ENCODE assay signal across 18 cellular contexts in genomic region chr11:82989628-82990404, GRCh38.
A peak's percentile ranks its signal among the peaks of the same experiment; 100 is the strongest.
DNase-seq lines count a peak whose midpoint lies in the region; ATAC-seq and TF ChIP-seq lines count a peak whose summit lies in the region.
"Had no signal": no experiment of that assay in that cellular context is flagged by ENCODE, and none has a peak within 500 bp of the region (broad histone marks: within the 10 kb centered on the region; RNA-seq: fewer than 3 reads in every experiment).

No MANE protein-coding gene starts in this region.

- peak overlapping the region; percentile 82 for H3K27ac ChIP-seq in SJCRH30
- peak overlapping the region; percentile 76 for H3K27ac ChIP-seq in ectodermal cell (ENCODE audit: insufficient read depth, low read depth, low read length, poor library complexity, severe bottlenecking)
- H3K27ac ChIP-seq: SJSA1 had no signal

- no peak for TF ChIP-seq CTCF in GM13977 (IDR thresholded peaks at IDR 0.05; ENCODE audit: extremely low read depth, insufficient read depth, missing control alignments)

- H3K9me3 ChIP-seq in SJCRH30 (replicated peaks) (no peaks in the 10 kb centered on the region), ectodermal cell (ENCODE audit: control insufficient read depth, low read length) (no peaks in the 10 kb centered on the region)
- H3K9me3 ChIP-seq: SJSA1 had no signal

- H3K27me3 ChIP-seq in SJCRH30 (no peaks in the 10 kb centered on the region), ectodermal cell (ENCODE audit: control insufficient read depth, insufficient read depth, low read length, poor library complexity, severe bottlenecking) (no peaks in the 10 kb centered on the region)
- H3K27me3 ChIP-seq: SJSA1 had no signal

- ATAC-seq in stimulated activated naive CD8-positive, alpha-beta T cell treated with anti-CD3 and anti-CD28 coated beads, Interleukin-15, Interleukin-2, amounts not matched to agents 100 U/mL and 50 U/mL, for 24 hours: peak; percentile 36
- ATAC-seq: activated CD8-positive, alpha-beta memory T cell treated with anti-CD3 and anti-CD28 coated beads, Interleukin-2, amount 10 ng/mL, durations not matched to agents 7 days and 5 days; left lobe of liver; right cardiac atrium had no signal

- peaks cover 26% of the 10 kb centered on the region for H3K4me1 ChIP-seq in SJCRH30
- H3K4me1 ChIP-seq in ectodermal cell (ENCODE audit: control insufficient read depth, insufficient read depth, low read length): peaks cover 15% of the 10 kb centered on the region

- DNase-seq in NCI-H2107 treated with DMSO at 0.1 percent for 48 hours (lab: John Stamatoyannopoulos, UW; ENCODE audit: unreplicated experiment) (peak; percentile 31), NCI-H2107 (lab: John Stamatoyannopoulos, UW) (no peak), SJCRH30 (peak in 1 of 2 experiments; percentile 47), GM13977 (ENCODE audit: low spot score) (no peak), RKO (ENCODE audit: low spot score) (no peak), NCI-H1105 (lab: John Stamatoyannopoulos, UW) (no peak)
- no peak for DNase-seq in stimulated activated naive CD8-positive, alpha-beta T cell treated with anti-CD3 and anti-CD28 coated beads, Interleukin-15, Interleukin-2, amounts not matched to agents 100 U/mL and 50 U/mL, for 24 hours
- DNase-seq: 8988T; activated CD8-positive, alpha-beta memory T cell treated with anti-CD3 and anti-CD28 coated beads, Interleukin-2, amount 10 ng/mL, durations not matched to agents 7 days and 5 days; activated naive CD4-positive, alpha-beta T cell treated with Interleukin-2 at 50 U/mL for 16 hours; central memory CD4-positive, alpha-beta T cell; erythroblast; NK-92 treated with Interleukin-12 subunit alpha and Interleukin-12 subunit beta, amount 100 ng/mL, for 24 hours; right cardiac atrium; stimulated activated CD4-positive, alpha-beta T cell treated with anti-CD3 and anti-CD28 coated beads, Interleukin-4, amount 100 ng/mL, for 4 hours had no signal

- H3K4me3 ChIP-seq in SJCRH30: peak overlapping the region; percentile 20
- H3K4me3 ChIP-seq in ectodermal cell (ENCODE audit: insufficient read depth, low read depth, low read length): no peak overlapping the region
- H3K4me3 ChIP-seq: SJSA1 had no signal

- in situ Hi-C loops in GM13977 (cut with MboI; ENCODE audit: low pct_unique_long_range_greater_than_20kb, low sequenced_read_pairs, unreplicated experiment): no loop called here

- 77 to 81% methylated on average over 8 to 9 of the region's 9 CpGs for WGBS in ectodermal cell, 2 experiments

- H3K36me3 ChIP-seq in SJCRH30 (no peaks in the 10 kb centered on the region), ectodermal cell (ENCODE audit: control insufficient read depth, insufficient read depth, low read length) (no peaks in the 10 kb centered on the region)
- H3K36me3 ChIP-seq: SJSA1 had no signal
